19 cellular contexts compared by ENCODE assay signal in genomic region chr22:20038574-20038973, GRCh38.
"Had no signal": no experiment of that assay in that cellular context is flagged by ENCODE, and none has a peak within 500 bp of the region (broad histone marks: within the 10 kb centered on the region; RNA-seq: fewer than 3 reads in every experiment).

No MANE protein-coding gene starts in this region.

- H3K4me1 Mint-ChIP-seq: WTC11 had no signal

- H3K27ac ChIP-seq: SJSA1 had no signal

- H3K4me1 ChIP-seq: SJSA1 had no signal

- H3K4me3 Mint-ChIP-seq: activated CD4-positive, alpha-beta T cell treated with anti-CD3 and anti-CD28 coated beads, Interleukin-2, amount 10 ng/mL, durations not matched to agents 24 days and 14 days; activated CD8-positive, alpha-beta memory T cell treated with anti-CD3 and anti-CD28 coated beads, Interleukin-2, amount 10 ng/mL, durations not matched to agents 7 days and 5 days; activated naive CD8-positive, alpha-beta T cell; activated T-cell treated with anti-CD3 and anti-CD28 coated beads, Interleukin-2, amount 50 U/mL, for 24 hours; activated T-helper 1 cell treated with anti-CD3 and anti-CD28 coated beads, Interleukin-12 subunit alpha, Interleukin-12 subunit beta, Interleukin-2, Interleukin-4 antibody, amounts not matched to agents 30 ng/mL and 10 ng/mL and 1 ng/mL, durations not matched to agents 14 hours and 24 hours and 36 hours; T-helper 1 cell treated with Interleukin-12 subunit alpha and Interleukin-12 subunit beta and Interleukin-4 antibody, amounts not matched to agents 30 μg/mL and 1 μg/mL, for 36 hours; WTC11 had no signal

- H3K9me3 Mint-ChIP-seq: activated CD4-positive, alpha-beta T cell treated with anti-CD3 and anti-CD28 coated beads, Interleukin-2, amount 10 ng/mL, durations not matched to agents 24 days and 14 days; activated T-cell treated with anti-CD3 and anti-CD28 coated beads, Interleukin-2, amount 50 U/mL, for 24 hours; activated T-helper 1 cell treated with anti-CD3 and anti-CD28 coated beads, Interleukin-12 subunit alpha, Interleukin-12 subunit beta, Interleukin-2, Interleukin-4 antibody, amounts not matched to agents 30 ng/mL and 10 ng/mL and 1 ng/mL, durations not matched to agents 14 hours and 24 hours and 36 hours; T-helper 1 cell treated with Interleukin-12 subunit alpha and Interleukin-12 subunit beta and Interleukin-4 antibody, amounts not matched to agents 30 μg/mL and 1 μg/mL, for 36 hours; WTC11 had no signal

- H3K27me3 Mint-ChIP-seq: activated CD4-positive, alpha-beta T cell treated with anti-CD3 and anti-CD28 coated beads, Interleukin-2, amount 10 ng/mL, durations not matched to agents 24 days and 14 days; activated CD8-positive, alpha-beta memory T cell treated with anti-CD3 and anti-CD28 coated beads, Interleukin-2, amount 10 ng/mL, durations not matched to agents 7 days and 5 days; activated naive CD8-positive, alpha-beta T cell; activated T-cell treated with anti-CD3 and anti-CD28 coated beads, Interleukin-2, amount 50 U/mL, for 24 hours had no signal

- H3K4me3 ChIP-seq: SJSA1 had no signal

- H3K27me3 ChIP-seq: SJSA1 had no signal

- H3K36me3 Mint-ChIP-seq: activated naive CD8-positive, alpha-beta T cell; WTC11 had no signal

- H3K9me3 ChIP-seq: SJSA1 had no signal

- H3K27ac Mint-ChIP-seq: activated CD4-positive, alpha-beta T cell treated with anti-CD3 and anti-CD28 coated beads, Interleukin-2, amount 10 ng/mL, durations not matched to agents 24 days and 14 days; activated CD8-positive, alpha-beta memory T cell treated with anti-CD3 and anti-CD28 coated beads, Interleukin-2, amount 10 ng/mL, durations not matched to agents 7 days and 5 days; activated naive CD8-positive, alpha-beta T cell; activated T-cell treated with anti-CD3 and anti-CD28 coated beads, Interleukin-2, amount 50 U/mL, for 24 hours; activated T-helper 1 cell treated with anti-CD3 and anti-CD28 coated beads, Interleukin-12 subunit alpha, Interleukin-12 subunit beta, Interleukin-2, Interleukin-4 antibody, amounts not matched to agents 30 ng/mL and 10 ng/mL and 1 ng/mL, durations not matched to agents 14 hours and 24 hours and 36 hours; WTC11 had no signal

- DNase-seq: activated CD4-positive, alpha-beta T cell treated with anti-CD3 and anti-CD28 coated beads for 1 hour; activated CD4-positive, alpha-beta T cell treated with anti-CD3 and anti-CD28 coated beads, Interleukin-2, amount 10 ng/mL, durations not matched to agents 24 days and 14 days; activated CD4-positive, alpha-beta T cell treated with anti-CD3 and anti-CD28 coated beads, Interleukin-2, amount 50 U/mL, for 48 hours; activated CD8-positive, alpha-beta memory T cell treated with anti-CD3 and anti-CD28 coated beads, Interleukin-2, amount 10 ng/mL, durations not matched to agents 7 days and 5 days; activated effector memory CD4-positive, alpha-beta T cell treated with Interleukin-2 at 50 U/mL for 16 hours; activated naive CD4-positive, alpha-beta T cell treated with Interleukin-2 at 50 U/mL for 16 hours; activated T-cell treated with anti-CD3 and anti-CD28 coated beads, Interleukin-2, amount 50 U/mL, for 24 hours; Kasumi-1; NCI-H1417; NCI-H2029; NCI-H345; NCI-H510A; PC-3; SHP77 had no signal
